Comparison of ENCODE assay signal across 1 cellular context in genomic region chr16:87474566-87474996, GRCh38.
TF ChIP-seq lines count a peak whose summit lies in the region.

No MANE protein-coding gene starts in this region.

TF ChIP-seq in HepG2, 621 proteins besides CTCF, POLR2A, EP300 and RAD21 (continued from another document and continues in another):
- TF ChIP-seq ZNF788 (CRISPR knock-in tag; IDR thresholded peaks at IDR 0.05; ENCODE audit: borderline replicate concordance) (peak; percentile 67; the same call in 1 of the 2 replicates), ELF3 (CRISPR knock-in tag; IDR thresholded peaks at IDR 0.05) (peak; percentile 48; the same call in 1 of the 2 replicates), HDAC2 (CRISPR knock-in tag; IDR thresholded peaks at IDR 0.05) (peak; percentile 79; the same call in 1 of the 2 replicates), HDAC1 (CRISPR knock-in tag; IDR thresholded peaks at IDR 0.05) (peak; percentile 65), SOX6 (IDR thresholded peaks at IDR 0.05) (no peak), SOX6 (CRISPR knock-in tag; IDR thresholded peaks at IDR 0.05) (peak; percentile 47), NONO (IDR thresholded peaks at IDR 0.05) (no peak), NONO (CRISPR knock-in tag; conservative IDR thresholded peaks at IDR 0.05) (peak; percentile 51; the same call in 1 of the 2 replicates), RXRB (CRISPR knock-in tag; IDR thresholded peaks at IDR 0.05; ENCODE audit: borderline replicate concordance) (peak; percentile 53; the same call in 1 of the 2 replicates), NR2F1 (CRISPR knock-in tag; IDR thresholded peaks at IDR 0.05) (peak in 1 of 2 experiments; percentile 33; a peak in 1 of 4 replicates), TMF1 (CRISPR knock-in tag; IDR thresholded peaks at IDR 0.05; ENCODE audit: low read depth) (no peak), SPEN (CRISPR knock-in tag; IDR thresholded peaks at IDR 0.05; ENCODE audit: low read depth) (peak; percentile 40; the same call in 1 of the 2 replicates), PATZ1 (CRISPR knock-in tag; IDR thresholded peaks at IDR 0.05) (peak; percentile 47; the same call in 1 of the 2 replicates), ETV5 (CRISPR knock-in tag; IDR thresholded peaks at IDR 0.05; ENCODE audit: borderline replicate concordance) (peak; percentile 19; the same call in 1 of the 2 replicates), ZFP36L2 (CRISPR knock-in tag; IDR thresholded peaks at IDR 0.05) (no peak), SALL1 (CRISPR knock-in tag; IDR thresholded peaks at IDR 0.05) (peak; percentile 76), RCOR2 (CRISPR knock-in tag; IDR thresholded peaks at IDR 0.05) (peak; percentile 66; the same call in 1 of the 2 replicates), SRSF9 (IDR thresholded peaks at IDR 0.05; ENCODE audit: borderline replicate concordance, insufficient read depth, low read depth, low read length, poor library complexity, severe bottlenecking) (no peak), HNRNPLL (IDR thresholded peaks at IDR 0.05; ENCODE audit: low read depth, low read length, poor library complexity, severe bottlenecking) (no peak), ARID4A (CRISPR knock-in tag; IDR thresholded peaks at IDR 0.05; ENCODE audit: borderline replicate concordance) (peak; percentile 53; the same call in 1 of the 2 replicates), HINFP (CRISPR knock-in tag; IDR thresholded peaks at IDR 0.05; ENCODE audit: low read depth) (peak; percentile 25; the same call in 1 of the 2 replicates), ZNF296 (CRISPR knock-in tag; conservative IDR thresholded peaks at IDR 0.05) (0 out of 2 replicates have a peak, but pooled peaks have one; percentile 4), TBP (CRISPR knock-in tag; IDR thresholded peaks at IDR 0.05) (no peak), LCORL (IDR thresholded peaks at IDR 0.05) (no peak), LCORL (CRISPR knock-in tag; IDR thresholded peaks at IDR 0.05) (peak; percentile 67), ZNF792 (CRISPR knock-in tag; IDR thresholded peaks at IDR 0.05) (peak; percentile 82; the same call in 1 of the 2 replicates), RXRA (CRISPR knock-in tag; IDR thresholded peaks at IDR 0.05) (peak; percentile 34; the same call in 1 of the 2 replicates), IRF2 (CRISPR knock-in tag; IDR thresholded peaks at IDR 0.05) (peak; percentile 39; the same call in 1 of the 2 replicates), ZBTB7B (CRISPR knock-in tag; IDR thresholded peaks at IDR 0.05) (peak; percentile 30; the same call in 1 of the 2 replicates), PAWR (CRISPR knock-in tag; IDR thresholded peaks at IDR 0.05; ENCODE audit: borderline replicate concordance) (no peak), ZBTB39 (CRISPR knock-in tag; IDR thresholded peaks at IDR 0.05) (0 out of 2 replicates have a peak, but pooled peaks have one; percentile 35)
- TF ChIP-seq, protein P1, sequence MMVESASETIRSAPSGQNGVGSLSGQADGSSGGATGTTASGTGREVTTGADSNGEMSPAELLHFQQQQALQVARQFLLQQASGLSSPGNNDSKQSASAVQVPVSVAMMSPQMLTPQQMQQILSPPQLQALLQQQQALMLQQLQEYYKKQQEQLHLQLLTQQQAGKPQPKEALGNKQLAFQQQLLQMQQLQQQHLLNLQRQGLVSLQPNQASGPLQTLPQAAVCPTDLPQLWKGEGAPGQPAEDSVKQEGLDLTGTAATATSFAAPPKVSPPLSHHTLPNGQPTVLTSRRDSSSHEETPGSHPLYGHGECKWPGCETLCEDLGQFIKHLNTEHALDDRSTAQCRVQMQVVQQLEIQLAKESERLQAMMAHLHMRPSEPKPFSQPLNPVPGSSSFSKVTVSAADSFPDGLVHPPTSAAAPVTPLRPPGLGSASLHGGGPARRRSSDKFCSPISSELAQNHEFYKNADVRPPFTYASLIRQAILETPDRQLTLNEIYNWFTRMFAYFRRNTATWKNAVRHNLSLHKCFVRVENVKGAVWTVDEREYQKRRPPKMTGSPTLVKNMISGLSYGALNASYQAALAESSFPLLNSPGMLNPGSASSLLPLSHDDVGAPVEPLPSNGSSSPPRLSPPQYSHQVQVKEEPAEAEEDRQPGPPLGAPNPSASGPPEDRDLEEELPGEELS (CRISPR knock-in tag; IDR thresholded peaks at IDR 0.05) = peak; percentile 61; the same call in 1 of the 2 replicates
- TF ChIP-seq, protein P2, sequence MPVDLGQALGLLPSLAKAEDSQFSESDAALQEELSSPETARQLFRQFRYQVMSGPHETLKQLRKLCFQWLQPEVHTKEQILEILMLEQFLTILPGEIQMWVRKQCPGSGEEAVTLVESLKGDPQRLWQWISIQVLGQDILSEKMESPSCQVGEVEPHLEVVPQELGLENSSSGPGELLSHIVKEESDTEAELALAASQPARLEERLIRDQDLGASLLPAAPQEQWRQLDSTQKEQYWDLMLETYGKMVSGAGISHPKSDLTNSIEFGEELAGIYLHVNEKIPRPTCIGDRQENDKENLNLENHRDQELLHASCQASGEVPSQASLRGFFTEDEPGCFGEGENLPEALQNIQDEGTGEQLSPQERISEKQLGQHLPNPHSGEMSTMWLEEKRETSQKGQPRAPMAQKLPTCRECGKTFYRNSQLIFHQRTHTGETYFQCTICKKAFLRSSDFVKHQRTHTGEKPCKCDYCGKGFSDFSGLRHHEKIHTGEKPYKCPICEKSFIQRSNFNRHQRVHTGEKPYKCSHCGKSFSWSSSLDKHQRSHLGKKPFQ (CRISPR knock-in tag; IDR thresholded peaks at IDR 0.05; ENCODE audit: insufficient replicate concordance) = peak; percentile 50
- TF ChIP-seq, protein P3, sequence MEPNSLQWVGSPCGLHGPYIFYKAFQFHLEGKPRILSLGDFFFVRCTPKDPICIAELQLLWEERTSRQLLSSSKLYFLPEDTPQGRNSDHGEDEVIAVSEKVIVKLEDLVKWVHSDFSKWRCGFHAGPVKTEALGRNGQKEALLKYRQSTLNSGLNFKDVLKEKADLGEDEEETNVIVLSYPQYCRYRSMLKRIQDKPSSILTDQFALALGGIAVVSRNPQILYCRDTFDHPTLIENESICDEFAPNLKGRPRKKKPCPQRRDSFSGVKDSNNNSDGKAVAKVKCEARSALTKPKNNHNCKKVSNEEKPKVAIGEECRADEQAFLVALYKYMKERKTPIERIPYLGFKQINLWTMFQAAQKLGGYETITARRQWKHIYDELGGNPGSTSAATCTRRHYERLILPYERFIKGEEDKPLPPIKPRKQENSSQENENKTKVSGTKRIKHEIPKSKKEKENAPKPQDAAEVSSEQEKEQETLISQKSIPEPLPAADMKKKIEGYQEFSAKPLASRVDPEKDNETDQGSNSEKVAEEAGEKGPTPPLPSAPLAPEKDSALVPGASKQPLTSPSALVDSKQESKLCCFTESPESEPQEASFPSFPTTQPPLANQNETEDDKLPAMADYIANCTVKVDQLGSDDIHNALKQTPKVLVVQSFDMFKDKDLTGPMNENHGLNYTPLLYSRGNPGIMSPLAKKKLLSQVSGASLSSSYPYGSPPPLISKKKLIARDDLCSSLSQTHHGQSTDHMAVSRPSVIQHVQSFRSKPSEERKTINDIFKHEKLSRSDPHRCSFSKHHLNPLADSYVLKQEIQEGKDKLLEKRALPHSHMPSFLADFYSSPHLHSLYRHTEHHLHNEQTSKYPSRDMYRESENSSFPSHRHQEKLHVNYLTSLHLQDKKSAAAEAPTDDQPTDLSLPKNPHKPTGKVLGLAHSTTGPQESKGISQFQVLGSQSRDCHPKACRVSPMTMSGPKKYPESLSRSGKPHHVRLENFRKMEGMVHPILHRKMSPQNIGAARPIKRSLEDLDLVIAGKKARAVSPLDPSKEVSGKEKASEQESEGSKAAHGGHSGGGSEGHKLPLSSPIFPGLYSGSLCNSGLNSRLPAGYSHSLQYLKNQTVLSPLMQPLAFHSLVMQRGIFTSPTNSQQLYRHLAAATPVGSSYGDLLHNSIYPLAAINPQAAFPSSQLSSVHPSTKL (CRISPR knock-in tag; IDR thresholded peaks at IDR 0.05) = peak; percentile 50; the same call in 1 of the 2 replicates
- TF ChIP-seq, protein P4, sequence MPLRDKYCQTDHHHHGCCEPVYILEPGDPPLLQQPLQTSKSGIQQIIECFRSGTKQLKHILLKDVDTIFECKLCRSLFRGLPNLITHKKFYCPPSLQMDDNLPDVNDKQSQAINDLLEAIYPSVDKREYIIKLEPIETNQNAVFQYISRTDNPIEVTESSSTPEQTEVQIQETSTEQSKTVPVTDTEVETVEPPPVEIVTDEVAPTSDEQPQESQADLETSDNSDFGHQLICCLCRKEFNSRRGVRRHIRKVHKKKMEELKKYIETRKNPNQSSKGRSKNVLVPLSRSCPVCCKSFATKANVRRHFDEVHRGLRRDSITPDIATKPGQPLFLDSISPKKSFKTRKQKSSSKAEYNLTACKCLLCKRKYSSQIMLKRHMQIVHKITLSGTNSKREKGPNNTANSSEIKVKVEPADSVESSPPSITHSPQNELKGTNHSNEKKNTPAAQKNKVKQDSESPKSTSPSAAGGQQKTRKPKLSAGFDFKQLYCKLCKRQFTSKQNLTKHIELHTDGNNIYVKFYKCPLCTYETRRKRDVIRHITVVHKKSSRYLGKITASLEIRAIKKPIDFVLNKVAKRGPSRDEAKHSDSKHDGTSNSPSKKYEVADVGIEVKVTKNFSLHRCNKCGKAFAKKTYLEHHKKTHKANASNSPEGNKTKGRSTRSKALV (CRISPR knock-in tag; IDR thresholded peaks at IDR 0.05) = 0 out of 2 replicates have a peak, but pooled peaks have one; percentile 11
- TF ChIP-seq, protein P5, sequence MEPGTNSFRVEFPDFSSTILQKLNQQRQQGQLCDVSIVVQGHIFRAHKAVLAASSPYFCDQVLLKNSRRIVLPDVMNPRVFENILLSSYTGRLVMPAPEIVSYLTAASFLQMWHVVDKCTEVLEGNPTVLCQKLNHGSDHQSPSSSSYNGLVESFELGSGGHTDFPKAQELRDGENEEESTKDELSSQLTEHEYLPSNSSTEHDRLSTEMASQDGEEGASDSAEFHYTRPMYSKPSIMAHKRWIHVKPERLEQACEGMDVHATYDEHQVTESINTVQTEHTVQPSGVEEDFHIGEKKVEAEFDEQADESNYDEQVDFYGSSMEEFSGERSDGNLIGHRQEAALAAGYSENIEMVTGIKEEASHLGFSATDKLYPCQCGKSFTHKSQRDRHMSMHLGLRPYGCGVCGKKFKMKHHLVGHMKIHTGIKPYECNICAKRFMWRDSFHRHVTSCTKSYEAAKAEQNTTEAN (CRISPR knock-in tag; conservative IDR thresholded peaks at IDR 0.05) = 0 out of 2 replicates have a peak, but pooled peaks have one; percentile 50
